In genomic region chr1:151790940-151791651, GRCh38 we compare ENCODE assay signal across 8 cellular contexts. TPM values are rescaled to one million over a fixed set of nuclear protein-coding genes. Genes with fewer than 3 reads are reported as not detected.
A peak's percentile ranks its signal among the peaks of the same experiment; 100 is the strongest.
DNase-seq lines count a peak whose midpoint lies in the region; ATAC-seq and TF ChIP-seq lines count a peak whose summit lies in the region.

No MANE protein-coding gene starts in this region.

- H3K4me1 Mint-ChIP-seq in T-helper 17 cell (peaks cover 23% of the 10 kb centered on the region), neural progenitor cell (peaks cover 17% of the 10 kb centered on the region)

- ATAC-seq in HG03565 (IDR thresholded peaks at IDR 0.05; ENCODE audit: unreplicated experiment) (peak; percentile 6), T-helper 17 cell (no peak), HG03432 (IDR thresholded peaks at IDR 0.05; ENCODE audit: unreplicated experiment) (no peak)

- no peaks in the 10 kb centered on the region for H3K79me2 ChIP-seq in neural progenitor cell (ENCODE audit: low read depth)

- H3K27ac Mint-ChIP-seq in T-helper 17 cell (peak overlapping the region; percentile 97), neural progenitor cell (peak overlapping the region; percentile 63)

- peak overlapping the region; percentile 55 for H2AFZ ChIP-seq in neural progenitor cell (replicated peaks)

- DNase-seq in GM06990 (ENCODE audit: extremely low read depth, insufficient read length) (peak; percentile 22), T-helper 17 cell (no peak), erythroblast (lab: John Stamatoyannopoulos, UW) (peak; percentile 32 to 41), neural progenitor cell (ENCODE audit: low spot score) (peak; percentile 65), SIG-M5 (lab: John Stamatoyannopoulos, UW) (no peak)
- no peak for DNase-seq in stimulated activated CD4-positive, alpha-beta T cell treated with anti-CD3 and anti-CD28 coated beads, Interleukin-2, amount 100 ng/mL, for 48 hours

- H4K20me1 ChIP-seq in neural progenitor cell (ENCODE audit: low read depth): no peaks in the 10 kb centered on the region

- H3K4me3 ChIP-seq in GM06990 (replicated peaks; ENCODE audit: low read depth, low read length): peak overlapping the region; percentile 88
- H3K4me3 ChIP-seq in neural progenitor cell: peak overlapping the region; percentile 80

- peak overlapping the region; percentile 95 for H3K4me2 ChIP-seq in neural progenitor cell

- H3K27me3 Mint-ChIP-seq in T-helper 17 cell (no peaks in the 10 kb centered on the region), neural progenitor cell (ENCODE audit: insufficient read depth, low read depth) (peaks cover 7% of the 10 kb centered on the region)

- no peak for TF ChIP-seq POLR2A in erythroblast (IDR thresholded peaks at IDR 0.05; ENCODE audit: low read length)

- H3K9me3 ChIP-seq in T-helper 17 cell (ENCODE audit: control insufficient read depth, low read length, poor library complexity, severe bottlenecking) (no peaks in the 10 kb centered on the region), neural progenitor cell (ENCODE audit: low read depth) (no peaks in the 10 kb centered on the region)

- peak overlapping the region; percentile 100 for H3K4me3 Mint-ChIP-seq in T-helper 17 cell
- H3K4me3 Mint-ChIP-seq in neural progenitor cell: peak overlapping the region; percentile 93

- peaks cover 13% of the 10 kb centered on the region for H3K4me1 ChIP-seq in neural progenitor cell

- H3K9ac ChIP-seq in neural progenitor cell: peak overlapping the region; percentile 12

- H3F3A ChIP-seq in neural progenitor cell (ENCODE audit: low read depth): peaks cover 13% of the 10 kb centered on the region

- H3K27ac ChIP-seq in neural progenitor cell: no peak overlapping the region

- no peaks in the 10 kb centered on the region for H3K9me3 Mint-ChIP-seq in neural progenitor cell

- peaks cover 9% of the 10 kb centered on the region for H3K36me3 Mint-ChIP-seq in T-helper 17 cell (ENCODE audit: low read depth)
- no peaks in the 10 kb centered on the region for H3K36me3 Mint-ChIP-seq in neural progenitor cell

- no peaks in the 10 kb centered on the region for H3K36me3 ChIP-seq in GM06990 (ENCODE audit: control insufficient read depth, insufficient read depth, low read length)
- H3K36me3 ChIP-seq in neural progenitor cell: no peaks in the 10 kb centered on the region

- H3K27me3 ChIP-seq in GM06990 (replicated peaks; ENCODE audit: control insufficient read depth, insufficient read depth, low read length) (no peaks in the 10 kb centered on the region), neural progenitor cell (peaks cover 9% of the 10 kb centered on the region)

- TF ChIP-seq CTCF in GM06990 (IDR thresholded peaks at IDR 0.05; ENCODE audit: insufficient read depth, low read length, poor library complexity, severe bottlenecking) (no peak), neural progenitor cell (IDR thresholded peaks at IDR 0.05) (no peak)

RNA-seq across cellular contexts. Expression of gene TDRKH, which starts 0.8 kb away (rescaled TPM):
- total RNA-seq in T-helper 17 cell: 10 to 100 TPM; 11.3 to 17.7 TPM
- total RNA-seq in neural progenitor cell (ENCODE audit: low replicate concordance): 26.3 and 30.4 TPM in 2 replicates

RNA-seq across cellular contexts. Expression of gene LINGO4, which starts 14.1 kb away (rescaled TPM):
- total RNA-seq in T-helper 17 cell: 1 to 10 TPM in 1 of 2 donors, under 1 TPM in 1; 0.77 to 1.6 TPM
- not detected in 2 replicates for total RNA-seq in neural progenitor cell (ENCODE audit: low replicate concordance)

RNA-seq across cellular contexts. Expression of gene MRPL9, which starts 27.8 kb away (rescaled TPM):
- total RNA-seq in T-helper 17 cell (100 to 1,000 TPM in 1 of 2 donors, 10 to 100 TPM in 1; 99.8 to 124 TPM), neural progenitor cell (ENCODE audit: low replicate concordance) (86.4 and 91.0 TPM in 2 replicates)

RNA-seq across cellular contexts. Expression of gene RORC, which starts 40.5 kb away (rescaled TPM):
- total RNA-seq in T-helper 17 cell (10 to 100 TPM; 38.4 to 42.5 TPM), neural progenitor cell (ENCODE audit: low replicate concordance) (not detected in 2 replicates)

RNA-seq across cellular contexts. Expression of gene C2CD4D, which starts 48.5 kb away (rescaled TPM):
- total RNA-seq in T-helper 17 cell (1 to 10 TPM; 1.9 to 2.3 TPM), neural progenitor cell (ENCODE audit: low replicate concordance) (0.12 TPM in 1 of 2 replicates, not detected in the other)

Comparison
In these comparisons a context has a peak if more than half of its experiments do, and no peak if none do; other contexts are left out.
1. DNase-seq: peak in GM06990 (single experiment), erythroblast (2 of 2) and neural progenitor cell (single experiment); none in T-helper 17 cell (0 of 3), SIG-M5 (single experiment) and stimulated activated CD4-positive, alpha-beta T cell treated with anti-CD3 and anti-CD28 coated beads, Interleukin-2, amount 100 ng/mL, for 48 hours (0 of 2).